31 cellular contexts compared by ENCODE assay signal in the genomic region with DNA sequence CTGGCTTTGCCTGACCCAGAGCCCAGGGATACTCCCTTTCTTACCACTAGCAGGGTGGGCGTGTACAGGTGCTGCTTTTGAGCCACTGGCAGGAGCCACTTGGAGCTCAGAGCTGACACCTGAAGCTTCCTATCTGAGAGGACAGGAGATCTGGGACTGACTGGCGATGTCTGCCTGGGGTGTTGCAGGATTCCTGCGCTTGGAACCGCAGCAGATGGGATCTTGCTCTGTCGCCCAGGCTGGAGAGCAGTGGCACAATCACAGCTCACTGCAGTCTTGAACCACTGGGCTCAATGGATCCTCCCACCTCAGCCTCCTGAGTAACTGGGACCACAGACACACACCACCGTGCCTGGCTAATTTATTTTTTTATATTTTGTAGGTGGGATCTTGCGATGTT. TPM values are rescaled to one million over a fixed set of nuclear protein-coding genes. Genes with fewer than 3 reads are reported as not detected.
"Had no signal": no experiment of that assay in that cellular context is flagged by ENCODE, and none has a peak within 500 bp of the region (broad histone marks: within the 10 kb centered on the region; RNA-seq: fewer than 3 reads in every experiment).

No MANE protein-coding gene starts in this region.

- H3K4me3 ChIP-seq: left lung, lung, pancreas, prostate gland, skin epidermis, tibial nerve, uterus had no signal

- FAIRE-seq: islet of Langerhans, kidney, pancreas had no signal

- H3K9me3 Mint-ChIP-seq: immature natural killer cell; mesothelial cell of epicardium; naive B cell; natural killer cell; stimulated activated memory B cell treated with anti-CD40 and anti-IgM and Interleukin-4, amounts not matched to agents 10 μg/mL and 1 μg/mL and 100 μg/mL, for 72 hours; stimulated activated naive CD8-positive, alpha-beta T cell treated with anti-CD3 and anti-CD28 coated beads, Interleukin-15, amount 100 ng/mL, for 72 hours; type B pancreatic cell had no signal

- H3K9me3 ChIP-seq: left lung, pancreas, prostate gland, tibial nerve, uterus had no signal

- H3K36me3 Mint-ChIP-seq: immature natural killer cell; mesothelial cell of epicardium; naive B cell; natural killer cell; stimulated activated memory B cell treated with anti-CD40 and anti-IgM and Interleukin-4, amounts not matched to agents 10 μg/mL and 1 μg/mL and 100 μg/mL, for 72 hours; type B pancreatic cell had no signal

- ATAC-seq: left colon; left lung; natural killer cell; pancreas; right cardiac atrium; sciatic nerve; stimulated activated memory B cell treated with anti-CD40 and anti-IgM and Interleukin-4, amounts not matched to agents 10 μg/mL and 1 μg/mL and 100 μg/mL, for 72 hours; stimulated activated naive CD8-positive, alpha-beta T cell treated with anti-CD3 and anti-CD28 coated beads, Interleukin-15, amount 100 ng/mL, for 72 hours had no signal

- H3K4me1 Mint-ChIP-seq: immature natural killer cell; naive B cell; natural killer cell; stimulated activated memory B cell treated with anti-CD40 and anti-IgM and Interleukin-4, amounts not matched to agents 10 μg/mL and 1 μg/mL and 100 μg/mL, for 72 hours; stimulated activated naive CD8-positive, alpha-beta T cell treated with anti-CD3 and anti-CD28 coated beads, Interleukin-15, amount 100 ng/mL, for 72 hours had no signal

- H3K36me3 ChIP-seq: left lung, pancreas, prostate gland, tibial nerve, uterus had no signal

- H3K27ac ChIP-seq: left lung, pancreas, prostate gland, skin epidermis, tibial nerve, uterus had no signal

- H3K27ac Mint-ChIP-seq: immature natural killer cell; mesothelial cell of epicardium; naive B cell; natural killer cell; stimulated activated memory B cell treated with anti-CD40 and anti-IgM and Interleukin-4, amounts not matched to agents 10 μg/mL and 1 μg/mL and 100 μg/mL, for 72 hours; stimulated activated naive CD8-positive, alpha-beta T cell treated with anti-CD3 and anti-CD28 coated beads, Interleukin-15, amount 100 ng/mL, for 72 hours; type B pancreatic cell had no signal

- H3K4me3 Mint-ChIP-seq: immature natural killer cell; mesothelial cell of epicardium; naive B cell; natural killer cell; stimulated activated memory B cell treated with anti-CD40 and anti-IgM and Interleukin-4, amounts not matched to agents 10 μg/mL and 1 μg/mL and 100 μg/mL, for 72 hours; stimulated activated naive CD8-positive, alpha-beta T cell treated with anti-CD3 and anti-CD28 coated beads, Interleukin-15, amount 100 ng/mL, for 72 hours; type B pancreatic cell had no signal

- DNase-seq: hypothalamus; immature natural killer cell; kidney; left colon; left lung; mesendoderm; naive B cell; natural killer cell; nucleus accumbens; pancreas; posterior cingulate gyrus; retina; right cardiac atrium; stimulated activated CD4-positive, alpha-beta T cell treated with anti-CD3 and anti-CD28 coated beads, Interleukin-4, amount 100 ng/mL, for 24 hours; stimulated activated naive CD4-positive, alpha-beta T cell treated with Interleukin-2 at 50 U/mL for 16 hours; stimulated activated naive CD8-positive, alpha-beta T cell treated with anti-CD3 and anti-CD28 coated beads, Interleukin-15, amount 100 ng/mL, for 72 hours; substantia nigra; uterus had no signal

- H3K27me3 ChIP-seq: pancreas, uterus had no signal

- H3K4me1 ChIP-seq: left lung, pancreas, prostate gland, uterus had no signal

RNA-seq across cellular contexts. Expression of gene TBX1, which starts 19.5 kb away (rescaled TPM):
- total RNA-seq: mononuclear cell, osteoblast, temporal lobe had no signal
- polyA plus RNA-seq: neural cell had no signal
